Comparison of ENCODE assay signal across 16 cellular contexts in the genomic region with DNA sequence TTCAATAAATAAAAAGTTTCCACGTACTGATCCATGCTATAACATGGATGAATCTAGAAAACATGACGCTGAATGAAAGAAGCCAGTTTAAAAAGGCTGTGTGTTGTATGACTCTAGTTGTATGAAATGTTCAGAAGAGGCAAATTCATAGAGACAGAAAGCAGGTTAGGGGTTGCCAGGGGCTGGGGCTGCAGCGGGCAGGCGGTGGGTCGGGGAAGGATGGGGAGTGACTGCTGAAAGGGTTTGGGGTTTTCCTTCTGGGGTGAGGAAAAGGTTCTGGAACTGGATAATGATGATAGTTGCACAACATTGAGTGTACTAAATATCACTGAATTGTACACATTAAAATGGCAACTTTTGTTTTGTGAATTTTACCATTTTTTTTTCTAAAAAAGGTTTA. TPM values are rescaled to one million over a fixed set of nuclear protein-coding genes. Genes with fewer than 3 reads are reported as not detected.
DNase-seq lines count a peak whose midpoint lies in the region; ATAC-seq and TF ChIP-seq lines count a peak whose summit lies in the region.
"Had no signal": no experiment of that assay in that cellular context is flagged by ENCODE, and none has a peak within 500 bp of the region (broad histone marks: within the 10 kb centered on the region; RNA-seq: fewer than 3 reads in every experiment).

No MANE protein-coding gene starts in this region.

- no peak overlapping the region for H3K4me2 ChIP-seq in H9 (ENCODE audit: insufficient read depth, insufficient read length, low read length)
- H3K4me2 ChIP-seq: BLaER1, GM23338 had no signal

- H3K36me3 Mint-ChIP-seq in H9 (ENCODE audit: insufficient read depth in 1 of 3, low read depth in 3 of 3), result peaks cover 20 to 43% (median 29%) of the 10 kb centered on the region in 3 experiments

- H3K14ac ChIP-seq in H9 (ENCODE audit: insufficient read depth, low read length), result no peak overlapping the region

- no peak overlapping the region for H3T11ph ChIP-seq in H9 (ENCODE audit: low read length)

- no peak overlapping the region for H3K27ac ChIP-seq in H9 (ENCODE audit: insufficient read length, low read depth, low read length)
- H3K27ac ChIP-seq: BLaER1 had no signal

- no peak overlapping the region for H4K8ac ChIP-seq in H9 (replicated peaks; ENCODE audit: insufficient read length, low read depth, low read length)

- H3K23me2 ChIP-seq in H9 (ENCODE audit: insufficient read length, low read depth, low read length, poor library complexity, severe bottlenecking), result no peaks in the 10 kb centered on the region

- peak overlapping the region; percentile 30 to 95 (median 59); a peak in 4 of 7 replicates for H3K27ac Mint-ChIP-seq in H9

- 0 out of 5 replicates have a peak overlapping the region, but pooled peaks of 1 of the 2 experiments have one; percentile 3 for H3K4me3 Mint-ChIP-seq in H9
- H3K4me3 Mint-ChIP-seq: CD14-positive monocyte; CD4-positive, alpha-beta memory T cell; GM23338 had no signal

- H3K23ac ChIP-seq in H9 (ENCODE audit: insufficient read length, low read depth, low read length), result no peak overlapping the region

- H4K5ac ChIP-seq in H9 (ENCODE audit: insufficient read length, low read depth, low read length), result no peak overlapping the region

- no peak overlapping the region for H2BK5ac ChIP-seq in H9 (ENCODE audit: insufficient read length, low read length)

- no peak overlapping the region for H2BK120ac ChIP-seq in H9 (ENCODE audit: low read depth, low read length, poor library complexity, severe bottlenecking)

- H3K56ac ChIP-seq in H9 (ENCODE audit: insufficient read length, low read depth, low read length), result no peak overlapping the region

- H3K18ac ChIP-seq in H9 (ENCODE audit: insufficient read length, low read depth, low read length), result no peak overlapping the region

- H3K4ac ChIP-seq in H9 (ENCODE audit: low read depth, low read length), result no peak overlapping the region

- H3K79me2 ChIP-seq in H9 (ENCODE audit: insufficient read depth, low read length), result no peaks in the 10 kb centered on the region

- no peak for TF ChIP-seq CTCF in H9 (conservative IDR thresholded peaks at IDR 0.05)

- peak; percentile 10 for DNase-seq in activated effector memory CD4-positive, alpha-beta T cell treated with anti-CD3 and anti-CD28 coated beads, Interleukin-2, amount 50 U/mL, for 16 hours
- DNase-seq in activated effector memory CD4-positive, alpha-beta T cell treated with Interleukin-2 at 50 U/mL for 16 hours, result no peak
- no peak for DNase-seq in H9
- peak; percentile 5 for DNase-seq in left lobe of liver (ENCODE audit: low spot score)
- no peak for DNase-seq in NOMO-1 (lab: John Stamatoyannopoulos, UW; ENCODE audit: unreplicated experiment in 2 of 2)
- DNase-seq in NCI-H446 (lab: John Stamatoyannopoulos, UW), result no peak
- DNase-seq in activated T-cell treated with anti-CD3 and anti-CD28 coated beads, Interleukin-2, amount 50 U/mL, for 1 hour, result no peak
- DNase-seq: 8988T; Calu3; CD4-positive, alpha-beta memory T cell; DMS79 treated with DMSO at 0.1 percent for 48 hours; GF-D8; H7 had no signal

- no CpG with 5 or more reads among the region's 5 CpGs for WGBS in H9 (ENCODE audit: extremely low coverage, insufficient read length, low lambda C conversion rate)

- no peak overlapping the region for H2BK12ac ChIP-seq in H9 (ENCODE audit: insufficient read length, low read depth, low read length)

- peaks cover 14 to 17% of the 10 kb centered on the region in 2 experiments for H3K9me3 Mint-ChIP-seq in H9

- no peak overlapping the region for H4K91ac ChIP-seq in H9 (ENCODE audit: insufficient read length, low read depth, low read length)

- no peaks in the 10 kb centered on the region for H3K27me3 Mint-ChIP-seq in H9 (ENCODE audit: low read depth)
- H3K27me3 Mint-ChIP-seq: CD4-positive, alpha-beta memory T cell had no signal

- ATAC-seq in left lobe of liver, result no peak
- ATAC-seq: GM23338 had no signal

- peaks cover 4% of the 10 kb centered on the region; the same call in 1 of the 2 replicates for H3K4me1 ChIP-seq in H9 (ENCODE audit: insufficient read depth, low read length)
- H3K4me1 ChIP-seq: BLaER1 had no signal

- H2AK5ac ChIP-seq in H9 (ENCODE audit: insufficient read length, low read length), result no peak overlapping the region

- H3K79me1 ChIP-seq in H9 (ENCODE audit: insufficient read depth, low read depth, low read length, poor library complexity, severe bottlenecking), result no peaks in the 10 kb centered on the region

- H3K4me1 Mint-ChIP-seq in H9, result peaks cover 43 to 46% of the 10 kb centered on the region in 2 experiments

- H3K9ac ChIP-seq in H9 (ENCODE audit: extremely low read depth, insufficient read length, low read length), result no peak overlapping the region
- H3K9ac ChIP-seq: BLaER1 had no signal

- no peaks in the 10 kb centered on the region for H3K27me3 ChIP-seq in H9 (ENCODE audit: insufficient read depth, low read length)
- H3K27me3 ChIP-seq: BLaER1 had no signal

- H2AFZ ChIP-seq in H9 (ENCODE audit: low read length), result no peak overlapping the region
- H2AFZ ChIP-seq: GM23338 had no signal

- H3K9me3 ChIP-seq in H9 (ENCODE audit: control insufficient read depth, low read depth, low read length), result no peaks in the 10 kb centered on the region

- no peak overlapping the region for H2BK20ac ChIP-seq in H9 (ENCODE audit: low read depth, low read length, poor library complexity, severe bottlenecking)

- H4K20me1 ChIP-seq in H9 (ENCODE audit: control insufficient read depth, insufficient read depth, insufficient read length), result no peaks in the 10 kb centered on the region
- H4K20me1 ChIP-seq: BLaER1 had no signal

- no peak overlapping the region for H2BK15ac ChIP-seq in H9 (ENCODE audit: low read depth, low read length)

RNA-seq across cellular contexts. Expression of a gene that starts 36.3 kb away (rescaled TPM):
- total RNA-seq in H9 (2021) (114 and 116 TPM in 2 replicates), left lobe of liver (11.5 TPM)

Comparison
In these comparisons a context has a peak if more than half of its experiments do, and no peak if none do; other contexts are left out.
1. DNase-seq: peak in activated effector memory CD4-positive, alpha-beta T cell treated with anti-CD3 and anti-CD28 coated beads, Interleukin-2, amount 50 U/mL, for 16 hours (single experiment) and left lobe of liver (single experiment); none in activated effector memory CD4-positive, alpha-beta T cell treated with Interleukin-2 at 50 U/mL for 16 hours (single experiment), H9 (single experiment), NOMO-1 (0 of 2), NCI-H446 (0 of 2) and activated T-cell treated with anti-CD3 and anti-CD28 coated beads, Interleukin-2, amount 50 U/mL, for 1 hour (single experiment).